Comparison of ENCODE assay signal across 5 cellular contexts in genomic region chr1:236981431-236981830, GRCh38. TPM values are rescaled to one million over a fixed set of nuclear protein-coding genes. Genes with fewer than 3 reads are reported as not detected.
"Had no signal": no experiment of that assay in that cellular context is flagged by ENCODE, and none has a peak within 500 bp of the region (broad histone marks: within the 10 kb centered on the region; RNA-seq: fewer than 3 reads in every experiment).

No MANE protein-coding gene starts in this region.

RNA-seq across cellular contexts. Expression of gene MT1HL1, which starts 22.8 kb away (rescaled TPM):
- total RNA-seq: GM23248, H4, H7, HT-29, IMR-90 had no signal
- polyA plus RNA-seq: GM23248, IMR-90 had no signal
